In the genomic region with DNA sequence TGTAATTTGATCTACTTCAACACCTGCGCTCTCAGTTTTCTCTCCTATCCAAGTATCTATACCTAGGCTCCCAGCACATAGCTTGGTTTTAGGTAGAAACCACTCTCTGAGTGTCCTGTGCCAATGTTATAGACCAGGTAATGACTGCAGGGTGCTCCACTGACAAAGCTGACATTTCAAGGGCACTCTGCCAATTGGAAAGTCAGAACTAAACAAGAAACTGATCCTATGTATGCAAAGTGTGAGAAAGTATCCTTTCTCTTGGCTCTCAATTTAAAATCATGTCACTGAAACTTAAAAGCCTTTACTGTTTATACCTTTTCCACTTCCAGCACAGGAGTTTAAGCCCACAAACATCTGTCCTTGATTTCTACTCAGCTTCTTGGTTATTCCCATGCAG, we compare ENCODE assay signal across 11 cellular contexts. TPM values are rescaled to one million over a fixed set of nuclear protein-coding genes. Genes with fewer than 3 reads are reported as not detected.
DNase-seq lines count a peak whose midpoint lies in the region; ATAC-seq and TF ChIP-seq lines count a peak whose summit lies in the region.
"Had no signal": no experiment of that assay in that cellular context is flagged by ENCODE, and none has a peak within 500 bp of the region (broad histone marks: within the 10 kb centered on the region; RNA-seq: fewer than 3 reads in every experiment).

No MANE protein-coding gene starts in this region.

- H3K27me3 ChIP-seq in upper lobe of left lung = no peaks in the 10 kb centered on the region

- H3K4me3 ChIP-seq in upper lobe of left lung = no peak overlapping the region
- H3K4me3 ChIP-seq: SJSA1 had no signal

- no peaks in the 10 kb centered on the region for H3K4me1 ChIP-seq in upper lobe of left lung
- H3K4me1 ChIP-seq: SJSA1 had no signal

- TF ChIP-seq EP300 in upper lobe of left lung (IDR thresholded peaks at IDR 0.05) = no peak

- 84 to 91% methylated on average over 1 of the region's 1 CpG for WGBS in upper lobe of left lung, 2 donors

- H3K27ac ChIP-seq in upper lobe of left lung = no peak overlapping the region
- H3K27ac ChIP-seq: SJSA1 had no signal

- H3K36me3 ChIP-seq in upper lobe of left lung = no peaks in the 10 kb centered on the region
- H3K36me3 ChIP-seq: SJSA1 had no signal

- no peak for TF ChIP-seq CTCF in upper lobe of left lung (IDR thresholded peaks at IDR 0.05)
- TF ChIP-seq CTCF in GM13976 (IDR thresholded peaks at IDR 0.05; ENCODE audit: borderline replicate concordance, control extremely low read depth, extremely low read depth, insufficient read depth, missing control alignments) = no peak

- in situ Hi-C loops in GM13976 (cut with MboI; ENCODE audit: low sequenced_read_pairs, unreplicated experiment) = no loop called here

- no peak for TF ChIP-seq POLR2A in upper lobe of left lung (IDR thresholded peaks at IDR 0.05)

- ATAC-seq in GM18519 (IDR thresholded peaks at IDR 0.05; ENCODE audit: low FRiP score, unreplicated experiment) = peak; percentile 52
- peak; percentile 63 for ATAC-seq in GM19397 (IDR thresholded peaks at IDR 0.05; ENCODE audit: unreplicated experiment)
- peak; percentile 66 for ATAC-seq in HG02852 (IDR thresholded peaks at IDR 0.05; ENCODE audit: unreplicated experiment)
- ATAC-seq in upper lobe of left lung (ENCODE audit: low FRiP score in 2 of 2) = no peak

- DNase-seq in NCI-H1105 (lab: John Stamatoyannopoulos, UW) (peak; percentile 83), upper lobe of left lung (no peak), COLO829 (ENCODE audit: low spot score) (no peak), GM13976 (ENCODE audit: low spot score) (no peak)
- DNase-seq: midbrain, NCI-H2081, retina had no signal

- no peaks in the 10 kb centered on the region for H3K9me3 ChIP-seq in upper lobe of left lung
- H3K9me3 ChIP-seq: SJSA1 had no signal

RNA-seq across cellular contexts. Expression of gene AIM2, which starts 45.0 kb away (rescaled TPM):
- total RNA-seq in upper lobe of left lung = 1 to 10 TPM in 4 of 6 donors, under 1 TPM in 1, not detected in 1; 0.80 to 5.5 (median 2.7) TPM
- total RNA-seq: SJSA1 had no signal

RNA-seq across cellular contexts. Expression of gene CADM3, which starts 49.9 kb away (rescaled TPM):
- 10 to 100 TPM in 1 of 6 donors, 1 to 10 TPM in 4, under 1 TPM in 1; 0.98 to 16.0 (median 2.0) TPM for total RNA-seq in upper lobe of left lung
- total RNA-seq: SJSA1 had no signal

Comparison
In these comparisons a context has a peak if more than half of its experiments do, and no peak if none do; other contexts are left out.
1. ATAC-seq: peak in GM18519 (single experiment), GM19397 (single experiment) and HG02852 (single experiment); none in upper lobe of left lung (0 of 2).